33 cellular contexts compared by ENCODE assay signal in genomic region chr6:79470728-79471127, GRCh38.
"Had no signal": no experiment of that assay in that cellular context is flagged by ENCODE, and none has a peak within 500 bp of the region (broad histone marks: within the 10 kb centered on the region; RNA-seq: fewer than 3 reads in every experiment).

No MANE protein-coding gene starts in this region.

- H3K4me1 ChIP-seq: ascending aorta, breast epithelium had no signal

- H3K4me1 Mint-ChIP-seq: activated B cell treated with CpG ODN at 0.5 μM for 24 hours; activated CD4-positive, alpha-beta T cell treated with anti-CD3 and anti-CD28 coated beads, Interleukin-2, amount 10 ng/mL, durations not matched to agents 24 days and 14 days; activated naive CD4-positive, alpha-beta T cell treated with anti-CD3 and anti-CD28 coated beads, Interleukin-2, amount 10 ng/mL, durations not matched to agents 7 days and 5 days; activated naive CD4-positive, alpha-beta T cell treated with anti-CD3 and anti-CD28 coated beads, Interleukin-2, amount 50 U/mL, for 24 hours; activated naive CD8-positive, alpha-beta T cell treated with anti-CD3 and anti-CD28 coated beads, Interleukin-2, amount 10 ng/mL, durations not matched to agents 7 days and 5 days; activated naive CD8-positive, alpha-beta T cell treated with anti-CD3 and anti-CD28 coated beads, Interleukin-2, amount 50 U/mL, for 24 hours; activated T-helper 17 cell treated with anti-CD3 and anti-CD28 coated beads, Interleukin-2, amount 50 U/mL, for 72 hours had no signal

- DNase-seq: activated B cell treated with CpG ODN at 0.5 μM for 24 hours; activated CD4-positive, alpha-beta memory T cell treated with anti-CD3 and anti-CD28 coated beads for 36 hours; activated CD4-positive, alpha-beta T cell treated with anti-CD3 and anti-CD28 coated beads for 4 hours; activated CD4-positive, alpha-beta T cell treated with anti-CD3 and anti-CD28 coated beads, Interleukin-2, amount 10 ng/mL, durations not matched to agents 24 days and 14 days; activated CD4-positive, CD25-positive, alpha-beta regulatory T cell treated with anti-CD3 and anti-CD28 coated beads, Interleukin-2, amount 50 U/mL, for 72 hours; activated CD8-positive, alpha-beta memory T cell treated with anti-CD3 and anti-CD28 coated beads, Interleukin-2, amount 50 U/mL, for 4 hours; activated CD8-positive, alpha-beta T cell treated with anti-CD3 and anti-CD28 coated beads for 36 hours; activated effector memory CD4-positive, alpha-beta T cell treated with anti-CD3 and anti-CD28 coated beads, Interleukin-2, amount 50 U/mL, for 16 hours; activated naive CD4-positive, alpha-beta T cell treated with anti-CD3 and anti-CD28 coated beads, Interleukin-2, amount 10 ng/mL, durations not matched to agents 7 days and 5 days; activated naive CD4-positive, alpha-beta T cell treated with Interleukin-2 at 50 U/mL for 16 hours; activated naive CD8-positive, alpha-beta T cell treated with anti-CD3 and anti-CD28 coated beads, Interleukin-2, amount 10 ng/mL, durations not matched to agents 7 days and 5 days; activated naive CD8-positive, alpha-beta T cell treated with anti-CD3 and anti-CD28 coated beads, Interleukin-2, amount 50 U/mL, for 24 hours; activated T-cell treated with anti-CD3 and anti-CD28 coated beads for 4 hours; activated T-cell treated with anti-CD3 and anti-CD28 coated beads, Interleukin-2, amount 50 U/mL, for 1 hour; activated T-cell treated with anti-CD3 and anti-CD28 coated beads, Interleukin-2, amount 50 U/mL, for 4 hours; activated T-cell treated with anti-CD3 and anti-CD28 coated beads, Interleukin-2, amount 50 U/mL, for 72 hours; amygdala; anterior cingulate cortex; brain microvascular endothelial cell; central memory CD4-positive, alpha-beta T cell; T-helper 1 cell; T-helper 2 cell; T-helper 9 cell had no signal

- H3K27ac Mint-ChIP-seq: activated B cell treated with CpG ODN at 0.5 μM for 24 hours; activated CD4-positive, alpha-beta memory T cell treated with anti-CD3 and anti-CD28 coated beads for 36 hours; activated CD4-positive, alpha-beta T cell treated with anti-CD3 and anti-CD28 coated beads, Interleukin-2, amount 10 ng/mL, durations not matched to agents 24 days and 14 days; activated CD8-positive, alpha-beta T cell treated with anti-CD3 and anti-CD28 coated beads for 36 hours; activated naive CD4-positive, alpha-beta T cell treated with anti-CD3 and anti-CD28 coated beads, Interleukin-2, amount 10 ng/mL, durations not matched to agents 7 days and 5 days; activated naive CD4-positive, alpha-beta T cell treated with anti-CD3 and anti-CD28 coated beads, Interleukin-2, amount 50 U/mL, for 24 hours; activated naive CD8-positive, alpha-beta T cell; activated naive CD8-positive, alpha-beta T cell treated with anti-CD3 and anti-CD28 coated beads, Interleukin-2, amount 10 ng/mL, durations not matched to agents 7 days and 5 days; activated naive CD8-positive, alpha-beta T cell treated with anti-CD3 and anti-CD28 coated beads, Interleukin-2, amount 50 U/mL, for 24 hours; activated T-cell treated with anti-CD3 and anti-CD28 coated beads, Interleukin-2, amount 50 U/mL, for 72 hours; activated T-helper 1 cell treated with anti-CD3 and anti-CD28 coated beads, Interleukin-12 subunit alpha, Interleukin-12 subunit beta, Interleukin-2, Interleukin-4 antibody, amounts not matched to agents 30 ng/mL and 10 ng/mL and 1 ng/mL, durations not matched to agents 14 hours and 24 hours and 36 hours; activated T-helper 17 cell treated with anti-CD3 and anti-CD28 coated beads, Interleukin-2, amount 50 U/mL, for 72 hours; T-helper 1 cell treated with Interleukin-12 subunit alpha and Interleukin-12 subunit beta and Interleukin-4 antibody, amounts not matched to agents 30 μg/mL and 1 μg/mL, for 36 hours; T-helper 2 cell treated with Interferon-gamma antibody and Interleukin-4, amounts not matched to agents 5 μg/mL and 100 μg/mL, for 36 hours had no signal

- H3K27ac ChIP-seq: ascending aorta, brain microvascular endothelial cell, breast epithelium, VCaP had no signal

- H3K4me3 ChIP-seq: ascending aorta, breast epithelium had no signal

- H3K36me3 Mint-ChIP-seq: activated CD4-positive, alpha-beta memory T cell treated with anti-CD3 and anti-CD28 coated beads for 36 hours; activated naive CD4-positive, alpha-beta T cell treated with anti-CD3 and anti-CD28 coated beads, Interleukin-2, amount 10 ng/mL, durations not matched to agents 7 days and 5 days; activated naive CD4-positive, alpha-beta T cell treated with anti-CD3 and anti-CD28 coated beads, Interleukin-2, amount 50 U/mL, for 24 hours; activated naive CD8-positive, alpha-beta T cell; activated naive CD8-positive, alpha-beta T cell treated with anti-CD3 and anti-CD28 coated beads, Interleukin-2, amount 10 ng/mL, durations not matched to agents 7 days and 5 days had no signal

- H3K4me3 Mint-ChIP-seq: activated B cell treated with CpG ODN at 0.5 μM for 24 hours; activated CD4-positive, alpha-beta memory T cell treated with anti-CD3 and anti-CD28 coated beads for 36 hours; activated CD4-positive, alpha-beta T cell treated with anti-CD3 and anti-CD28 coated beads, Interleukin-2, amount 10 ng/mL, durations not matched to agents 24 days and 14 days; activated CD8-positive, alpha-beta T cell treated with anti-CD3 and anti-CD28 coated beads for 36 hours; activated naive CD4-positive, alpha-beta T cell treated with anti-CD3 and anti-CD28 coated beads, Interleukin-2, amount 10 ng/mL, durations not matched to agents 7 days and 5 days; activated naive CD4-positive, alpha-beta T cell treated with anti-CD3 and anti-CD28 coated beads, Interleukin-2, amount 50 U/mL, for 24 hours; activated naive CD8-positive, alpha-beta T cell; activated naive CD8-positive, alpha-beta T cell treated with anti-CD3 and anti-CD28 coated beads, Interleukin-2, amount 10 ng/mL, durations not matched to agents 7 days and 5 days; activated naive CD8-positive, alpha-beta T cell treated with anti-CD3 and anti-CD28 coated beads, Interleukin-2, amount 50 U/mL, for 24 hours; activated T-cell treated with anti-CD3 and anti-CD28 coated beads, Interleukin-2, amount 50 U/mL, for 4 hours; activated T-cell treated with anti-CD3 and anti-CD28 coated beads, Interleukin-2, amount 50 U/mL, for 72 hours; activated T-helper 1 cell treated with anti-CD3 and anti-CD28 coated beads, Interleukin-12 subunit alpha, Interleukin-12 subunit beta, Interleukin-2, Interleukin-4 antibody, amounts not matched to agents 30 ng/mL and 10 ng/mL and 1 ng/mL, durations not matched to agents 14 hours and 24 hours and 36 hours; activated T-helper 17 cell treated with anti-CD3 and anti-CD28 coated beads, Interleukin-2, amount 50 U/mL, for 72 hours; T-helper 1 cell treated with Interleukin-12 subunit alpha and Interleukin-12 subunit beta and Interleukin-4 antibody, amounts not matched to agents 30 μg/mL and 1 μg/mL, for 36 hours; T-helper 2 cell treated with Interferon-gamma antibody and Interleukin-4, amounts not matched to agents 5 μg/mL and 100 μg/mL, for 36 hours had no signal

- H3K9me3 Mint-ChIP-seq: activated B cell treated with CpG ODN at 0.5 μM for 24 hours; activated CD4-positive, alpha-beta memory T cell treated with anti-CD3 and anti-CD28 coated beads for 36 hours; activated CD4-positive, alpha-beta T cell treated with anti-CD3 and anti-CD28 coated beads, Interleukin-2, amount 10 ng/mL, durations not matched to agents 24 days and 14 days; activated CD8-positive, alpha-beta T cell treated with anti-CD3 and anti-CD28 coated beads for 36 hours; activated naive CD4-positive, alpha-beta T cell treated with anti-CD3 and anti-CD28 coated beads, Interleukin-2, amount 10 ng/mL, durations not matched to agents 7 days and 5 days; activated naive CD4-positive, alpha-beta T cell treated with anti-CD3 and anti-CD28 coated beads, Interleukin-2, amount 50 U/mL, for 24 hours; activated naive CD8-positive, alpha-beta T cell treated with anti-CD3 and anti-CD28 coated beads, Interleukin-2, amount 10 ng/mL, durations not matched to agents 7 days and 5 days; activated naive CD8-positive, alpha-beta T cell treated with anti-CD3 and anti-CD28 coated beads, Interleukin-2, amount 50 U/mL, for 24 hours; activated T-cell treated with anti-CD3 and anti-CD28 coated beads, Interleukin-2, amount 50 U/mL, for 4 hours; activated T-cell treated with anti-CD3 and anti-CD28 coated beads, Interleukin-2, amount 50 U/mL, for 72 hours; activated T-helper 1 cell treated with anti-CD3 and anti-CD28 coated beads, Interleukin-12 subunit alpha, Interleukin-12 subunit beta, Interleukin-2, Interleukin-4 antibody, amounts not matched to agents 30 ng/mL and 10 ng/mL and 1 ng/mL, durations not matched to agents 14 hours and 24 hours and 36 hours; activated T-helper 17 cell treated with anti-CD3 and anti-CD28 coated beads, Interleukin-2, amount 50 U/mL, for 72 hours; T-helper 1 cell treated with Interleukin-12 subunit alpha and Interleukin-12 subunit beta and Interleukin-4 antibody, amounts not matched to agents 30 μg/mL and 1 μg/mL, for 36 hours; T-helper 2 cell treated with Interferon-gamma antibody and Interleukin-4, amounts not matched to agents 5 μg/mL and 100 μg/mL, for 36 hours had no signal

- H3K9me3 ChIP-seq: ascending aorta, breast epithelium had no signal

- FAIRE-seq: TTC549 had no signal

- H3K27me3 Mint-ChIP-seq: activated CD4-positive, alpha-beta T cell treated with anti-CD3 and anti-CD28 coated beads, Interleukin-2, amount 10 ng/mL, durations not matched to agents 24 days and 14 days; activated naive CD4-positive, alpha-beta T cell treated with anti-CD3 and anti-CD28 coated beads, Interleukin-2, amount 10 ng/mL, durations not matched to agents 7 days and 5 days had no signal

- ATAC-seq: activated CD8-positive, alpha-beta T cell treated with anti-CD3 and anti-CD28 coated beads for 36 hours; activated naive CD8-positive, alpha-beta T cell treated with anti-CD3 and anti-CD28 coated beads, Interleukin-2, amount 50 U/mL, for 24 hours; activated T-cell treated with anti-CD3 and anti-CD28 coated beads, Interleukin-2, amount 50 U/mL, for 4 hours; activated T-cell treated with anti-CD3 and anti-CD28 coated beads, Interleukin-2, amount 50 U/mL, for 72 hours; activated T-helper 17 cell treated with anti-CD3 and anti-CD28 coated beads, Interleukin-2, amount 50 U/mL, for 72 hours had no signal

- H3K36me3 ChIP-seq: ascending aorta, brain microvascular endothelial cell, breast epithelium had no signal
